ENCODE assay signal across 9 cellular contexts in the genomic region with DNA sequence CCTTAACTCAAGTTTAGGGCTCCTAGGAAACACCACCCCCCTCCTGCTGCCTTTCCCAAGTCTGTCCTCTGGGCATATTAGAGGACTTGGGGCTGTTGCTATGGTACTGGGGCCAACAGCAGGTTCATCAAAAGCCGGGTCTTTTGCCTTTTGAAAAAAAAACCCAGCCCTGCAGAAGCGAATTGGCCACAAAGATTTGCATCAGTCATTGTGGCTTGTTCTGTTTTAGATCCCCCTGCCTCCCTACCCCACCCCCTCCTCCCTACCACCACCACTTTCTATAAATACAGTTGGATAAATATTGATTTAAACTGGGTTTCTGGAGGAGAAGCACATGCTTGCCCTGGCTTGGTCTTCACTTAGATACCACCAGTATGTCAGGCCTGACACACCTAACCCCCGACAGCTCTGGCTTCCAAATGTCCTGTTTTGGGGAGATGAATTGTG. TPM values are rescaled to one million over a fixed set of nuclear protein-coding genes. Genes with fewer than 3 reads are reported as not detected.
DNase-seq lines count a peak whose midpoint lies in the region; ATAC-seq and TF ChIP-seq lines count a peak whose summit lies in the region.
"Had no signal": no experiment of that assay in that cellular context is flagged by ENCODE, and none has a peak within 500 bp of the region (broad histone marks: within the 10 kb centered on the region; RNA-seq: fewer than 3 reads in every experiment).

No MANE protein-coding gene starts in this region.

- intact Hi-C loops in PC-3 (cut with micrococcal nuclease), result no loop called here

- peak; percentile 58 for DNase-seq in GF-D8 (lab: John Stamatoyannopoulos, UW)
- peak; percentile 64 for DNase-seq in NAMALWA (ENCODE audit: low spot score)
- DNase-seq in fibroblast of villous mesenchyme (ENCODE audit: low read depth), result peak; percentile 17
- no peak for DNase-seq in activated T-cell treated with anti-CD3 and anti-CD28 coated beads, Interleukin-2, amount 50 U/mL, for 4 hours
- no peak for DNase-seq in iPS-NIHi11 (ENCODE audit: low spot score)
- DNase-seq in PC-3, result no peak

- H3K27me3 Mint-ChIP-seq in activated T-cell treated with anti-CD3 and anti-CD28 coated beads, Interleukin-2, amount 50 U/mL, for 4 hours (ENCODE audit: low read depth), result no peaks in the 10 kb centered on the region

- no peak overlapping the region for H3K27ac ChIP-seq in PC-3 (ENCODE audit: low read length)

- H3K36me3 ChIP-seq in PC-3 (ENCODE audit: low read depth, low read length), result no peaks in the 10 kb centered on the region

- H3K27me3 ChIP-seq in PC-3 (ENCODE audit: low read length), result no peaks in the 10 kb centered on the region

- no peak overlapping the region for H3K4me2 ChIP-seq in PC-3 (ENCODE audit: low read length)

- no peak overlapping the region for H2AFZ ChIP-seq in PC-3 (ENCODE audit: low read length)

- H3K4me1 Mint-ChIP-seq in activated T-cell treated with anti-CD3 and anti-CD28 coated beads, Interleukin-2, amount 50 U/mL, for 4 hours (ENCODE audit: low read depth), result peaks cover 48% of the 10 kb centered on the region

- H3K4me3 ChIP-seq in fibroblast of villous mesenchyme (ENCODE audit: low read depth, low read length), result no peak overlapping the region
- no peak overlapping the region for H3K4me3 ChIP-seq in PC-3 (ENCODE audit: low read length)

- H3K79me2 ChIP-seq in PC-3 (ENCODE audit: low read length), result no peaks in the 10 kb centered on the region

- H3F3A ChIP-seq in PC-3 (ENCODE audit: low read length, unreplicated experiment), result no peaks in the 10 kb centered on the region

- ATAC-seq in GM21390 (IDR thresholded peaks at IDR 0.05; ENCODE audit: unreplicated experiment) (peak; percentile 24), esophagus mucosa (no peak), PC-3 (no peak)
- ATAC-seq in activated T-cell treated with anti-CD3 and anti-CD28 coated beads, Interleukin-2, amount 50 U/mL, for 4 hours, result no peak

- H3K9me3 Mint-ChIP-seq in activated T-cell treated with anti-CD3 and anti-CD28 coated beads, Interleukin-2, amount 50 U/mL, for 4 hours, result no peaks in the 10 kb centered on the region

- no peaks in the 10 kb centered on the region for H3K4me1 ChIP-seq in PC-3 (ENCODE audit: insufficient read depth, low read length)

- POLR2A ChIA-PET in PC-3 (lab: Charles Lee; ENCODE audit: unreplicated experiment), result no interaction called here

- H3K9me3 ChIP-seq in PC-3 (ENCODE audit: low read length), result no peaks in the 10 kb centered on the region

- H3K9me2 ChIP-seq in PC-3 (replicated peaks; ENCODE audit: low read length), result no peaks in the 10 kb centered on the region

- no peaks in the 10 kb centered on the region for H3K36me3 Mint-ChIP-seq in activated T-cell treated with anti-CD3 and anti-CD28 coated beads, Interleukin-2, amount 50 U/mL, for 4 hours (ENCODE audit: insufficient read depth)
- H3K36me3 Mint-ChIP-seq: activated naive CD8-positive, alpha-beta T cell had no signal

- no peak overlapping the region for H3K9ac ChIP-seq in PC-3 (ENCODE audit: low read length)

- H3K4me3 Mint-ChIP-seq in activated T-cell treated with anti-CD3 and anti-CD28 coated beads, Interleukin-2, amount 50 U/mL, for 4 hours, result no peak overlapping the region
- H3K4me3 Mint-ChIP-seq: activated naive CD8-positive, alpha-beta T cell had no signal

- BruUV-seq in PC-3 (replicated peaks; lab: Mats Ljungman, UMichigan), result no TSS peak

- no peak for TF ChIP-seq CTCF in fibroblast of villous mesenchyme (IDR thresholded peaks at IDR 0.05; ENCODE audit: insufficient read depth, low read depth, low read length)
- no peak for TF ChIP-seq CTCF in PC-3 (conservative IDR thresholded peaks at IDR 0.05; ENCODE audit: low read depth, low read length)

- no peaks in the 10 kb centered on the region for H4K20me1 ChIP-seq in PC-3 (ENCODE audit: low read length)

- CTCF ChIA-PET in PC-3 (lab: Charles Lee), result no interaction called here

RNA-seq across cellular contexts. Expression of gene MXI1, which starts 7.0 kb away (rescaled TPM):
- 7.7 and 8.2 TPM in 2 replicates for total RNA-seq in fibroblast of villous mesenchyme
- 10 to 100 TPM; 13.6 to 14.5 (median 14.2) TPM for total RNA-seq in activated T-cell treated with anti-CD3 and anti-CD28 coated beads, Interleukin-2, amount 50 U/mL, for 4 hours
- total RNA-seq in esophagus mucosa, result 35.8 TPM
- total RNA-seq in PC-3 (2014; rRNA removed), result 15.6 and 18.0 TPM in 2 replicates

Comparison
In these comparisons a context has a peak if more than half of its experiments do, and no peak if none do; other contexts are left out.
1. DNase-seq: peak in GF-D8 (single experiment), NAMALWA (single experiment) and fibroblast of villous mesenchyme (single experiment); none in activated T-cell treated with anti-CD3 and anti-CD28 coated beads, Interleukin-2, amount 50 U/mL, for 4 hours (single experiment), iPS-NIHi11 (single experiment) and PC-3 (single experiment).